ENCODE assay signal across 20 cellular contexts in the genomic region with DNA sequence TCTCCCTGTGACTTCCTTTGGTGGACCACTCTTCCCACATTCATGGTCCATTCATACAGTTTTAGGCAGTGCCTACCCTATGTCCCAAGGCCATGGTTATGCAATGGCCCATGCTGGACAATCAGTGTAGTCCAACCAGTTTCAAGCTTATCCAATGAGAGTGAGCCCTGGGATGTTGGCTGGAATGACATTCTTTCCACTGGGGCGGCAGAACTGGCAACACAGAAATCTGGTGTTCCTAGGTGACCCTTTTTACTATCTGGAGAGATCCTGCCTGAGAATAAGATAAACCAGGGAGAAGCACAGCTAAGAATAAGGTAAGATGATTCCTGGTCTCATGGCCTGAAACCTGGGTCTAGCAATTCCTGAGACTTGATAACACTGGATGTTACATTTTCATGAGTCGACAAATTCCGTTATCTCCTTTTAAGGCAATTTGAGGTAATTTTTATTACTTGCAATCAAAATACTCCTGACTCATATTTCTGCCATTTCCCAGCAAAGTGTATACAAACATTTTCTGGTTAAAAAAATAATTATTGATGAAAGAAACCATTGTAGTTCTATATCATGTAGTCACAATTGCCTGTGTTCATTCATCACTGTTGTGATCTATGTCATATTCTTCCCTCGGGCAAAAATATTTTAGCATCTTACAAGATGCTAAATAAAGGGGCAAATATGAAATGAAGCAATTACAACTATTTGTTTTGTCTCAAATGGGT.
"Had no signal": no experiment of that assay in that cellular context is flagged by ENCODE, and none has a peak within 500 bp of the region (broad histone marks: within the 10 kb centered on the region; RNA-seq: fewer than 3 reads in every experiment).

No MANE protein-coding gene starts in this region.

- H3K27me3 ChIP-seq: esophagus muscularis mucosa, gastroesophageal sphincter, left lung, neural progenitor cell, pancreas, tibial artery, upper lobe of right lung, vagina had no signal

- H3K4me3 ChIP-seq: esophagus muscularis mucosa, gastroesophageal sphincter, left lung, lower lobe of right lung, neural progenitor cell, pancreas, tibial artery, upper lobe of right lung, vagina had no signal

- H2AFZ ChIP-seq: neural progenitor cell had no signal

- H3K4me2 ChIP-seq: neural progenitor cell had no signal

- H3K9ac ChIP-seq: neural progenitor cell had no signal

- H3K36me3 ChIP-seq: esophagus muscularis mucosa, gastroesophageal sphincter, left lung, lower lobe of right lung, neural progenitor cell, pancreas, tibial artery, upper lobe of right lung, vagina had no signal

- H3K27ac ChIP-seq: epithelial cell of prostate, esophagus muscularis mucosa, gastroesophageal sphincter, left lung, lower lobe of right lung, neural progenitor cell, pancreas, tibial artery, upper lobe of right lung, vagina had no signal

- DNase-seq: effector memory CD8-positive, alpha-beta T cell; glutamatergic neuron; islet precursor cell; left lung; lower lobe of right lung; midbrain; occipital lobe; pancreas; right cardiac atrium; stimulated activated CD4-positive, alpha-beta T cell treated with anti-CD3 and anti-CD28 coated beads, Interleukin-4, amount 100 ng/mL, for 1 hour; stimulated activated CD8-positive, alpha-beta memory T cell treated with anti-CD3 and anti-CD28 coated beads, Interleukin-4, amount 100 ng/mL, for 48 hours; tibial artery; upper lobe of right lung had no signal

- H3K9me3 ChIP-seq: esophagus muscularis mucosa, gastroesophageal sphincter, left lung, lower lobe of right lung, pancreas, tibial artery, upper lobe of right lung, vagina had no signal

- ATAC-seq: effector memory CD8-positive, alpha-beta T cell; gastroesophageal sphincter; left lung; lower lobe of right lung; natural killer cell treated with Interleukin-12 subunit alpha and Interleukin-12 subunit beta and Interleukin-15 and Interleukin-18, amount 100 ng/mL, for 72 hours; pancreas; right cardiac atrium; stimulated activated memory B cell treated with anti-CD40 and anti-IgM and Interleukin-4, amounts not matched to agents 10 μg/mL and 1 μg/mL and 100 μg/mL, for 72 hours; upper lobe of right lung had no signal

- FAIRE-seq: pancreas had no signal

- H3K4me1 ChIP-seq: left lung, lower lobe of right lung, neural progenitor cell, pancreas, tibial artery, upper lobe of right lung, vagina had no signal
